In the genomic region with DNA sequence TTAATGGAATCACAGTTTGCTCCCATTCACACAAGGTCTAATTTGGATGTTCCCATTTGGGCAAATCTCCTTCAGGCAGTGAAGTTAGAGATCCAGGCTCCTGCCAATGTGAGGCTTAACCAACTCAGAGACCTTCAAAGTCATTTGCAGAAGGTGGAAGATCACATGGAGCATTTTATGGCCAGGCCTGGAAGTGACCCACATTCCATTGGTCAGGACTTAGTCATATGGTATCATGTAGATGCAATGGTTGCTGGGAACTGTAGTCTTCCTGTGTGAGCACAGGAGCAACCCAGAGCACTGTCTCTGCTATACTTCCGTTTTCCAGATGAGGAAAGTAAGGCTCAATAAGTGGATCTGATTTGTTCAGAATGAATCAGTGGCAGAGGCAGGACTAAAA, we compare ENCODE assay signal across 14 cellular contexts.
DNase-seq lines count a peak whose midpoint lies in the region; ATAC-seq and TF ChIP-seq lines count a peak whose summit lies in the region.
"Had no signal": no experiment of that assay in that cellular context is flagged by ENCODE, and none has a peak within 500 bp of the region (broad histone marks: within the 10 kb centered on the region; RNA-seq: fewer than 3 reads in every experiment).

No MANE protein-coding gene starts in this region.

- H3K36me3 ChIP-seq in Caco-2 (ENCODE audit: control insufficient read depth, insufficient read depth, low read length) (no peaks in the 10 kb centered on the region), body of pancreas (replicated peaks in 1 of 2; ENCODE audit: insufficient read depth in 1 of 2, low read depth in 2 of 2) (no peaks in the 10 kb centered on the region), brain microvascular endothelial cell (replicated peaks) (no peaks in the 10 kb centered on the region)

- peak; percentile 11 to 39 for DNase-seq in Caco-2
- DNase-seq in M059J (ENCODE audit: low read depth): peak; percentile 15
- no peak for DNase-seq in body of pancreas
- no peak for DNase-seq in NCI-H1105 (lab: John Stamatoyannopoulos, UW)
- DNase-seq in brain microvascular endothelial cell: no peak
- DNase-seq: activated naive CD4-positive, alpha-beta T cell; NCI-H187 treated with DMSO at 0.1 percent for 48 hours; T1000 had no signal

- POLR2A ChIA-PET in Caco-2 (lab: Charles Lee): no interaction called here

- ATAC-seq in GM21515 (IDR thresholded peaks at IDR 0.05; ENCODE audit: unreplicated experiment): peak; percentile 52
- peak; percentile 64 for ATAC-seq in body of pancreas
- no peak for ATAC-seq in HG03439 (IDR thresholded peaks at IDR 0.05; ENCODE audit: unreplicated experiment)
- ATAC-seq in HG03378 (IDR thresholded peaks at IDR 0.05; ENCODE audit: unreplicated experiment): no peak

- no peaks in the 10 kb centered on the region for H3K9me3 Mint-ChIP-seq in Caco-2 (ENCODE audit: unreplicated experiment)

- intact Hi-C loops in Caco-2 (cut with micrococcal nuclease; ENCODE audit: unreplicated experiment): no loop called here
- intact Hi-C loops in body of pancreas (cut with DNase I): no loop called here

- H3K9me3 ChIP-seq in Caco-2 (no peaks in the 10 kb centered on the region), body of pancreas (no peaks in the 10 kb centered on the region)

- H3K27ac ChIP-seq in body of pancreas (no peak overlapping the region), brain microvascular endothelial cell (no peak overlapping the region)
- H3K27ac ChIP-seq: HL-60 had no signal

- no peak for TF ChIP-seq POLR2A in body of pancreas (IDR thresholded peaks at IDR 0.05)

- no peak overlapping the region for H3K4me3 ChIP-seq in Caco-2 (ENCODE audit: low read depth, low read length)
- H3K4me3 ChIP-seq in body of pancreas: no peak overlapping the region
- H3K4me3 ChIP-seq in brain microvascular endothelial cell (ENCODE audit: low read depth, low read length): no peak overlapping the region

- BruUV-seq in Caco-2 (replicated peaks; lab: Mats Ljungman, UMichigan): no TSS peak

- H3K27me3 ChIP-seq in Caco-2 (replicated peaks; ENCODE audit: control insufficient read depth, insufficient read depth, low read length) (no peaks in the 10 kb centered on the region), body of pancreas (no peaks in the 10 kb centered on the region), brain microvascular endothelial cell (replicated peaks) (no peaks in the 10 kb centered on the region)

- H3K36me3 Mint-ChIP-seq in Caco-2 (ENCODE audit: insufficient read depth, unreplicated experiment): no peaks in the 10 kb centered on the region

- no peak overlapping the region for H3K27ac Mint-ChIP-seq in Caco-2 (ENCODE audit: unreplicated experiment)
- H3K27ac Mint-ChIP-seq: stimulated activated naive CD8-positive, alpha-beta T cell treated with anti-CD3 and anti-CD28 coated beads, Interleukin-15, Interleukin-2, amounts not matched to agents 100 ng/mL and 50 ng/mL, for 24 hours had no signal

- CTCF ChIA-PET in Caco-2 (lab: Charles Lee): no interaction called here

- H3K4me1 ChIP-seq in Caco-2: no peaks in the 10 kb centered on the region
- no peaks in the 10 kb centered on the region for H3K4me1 ChIP-seq in body of pancreas

- in situ Hi-C loops in brain microvascular endothelial cell (cut with HindIII; ENCODE audit: low pct_ligation_motif_present, low sequenced_read_pairs): no loop called here

- H3K27me3 Mint-ChIP-seq in Caco-2 (ENCODE audit: insufficient read depth, unreplicated experiment): peaks cover 10% of the 10 kb centered on the region

- TF ChIP-seq CTCF in Caco-2 (IDR thresholded peaks at IDR 0.05; ENCODE audit: insufficient read depth in 1 of 2, low read depth in 1 of 2, low read length in 1 of 2, severe bottlenecking in 1 of 2, unreplicated experiment in 1 of 2) (no peak), body of pancreas (IDR thresholded peaks at IDR 0.05) (no peak), brain microvascular endothelial cell (IDR thresholded peaks at IDR 0.05; ENCODE audit: low read depth, low read length, missing control alignments) (no peak)

- WGBS in body of pancreas, 2 donors: 56 to 67% methylated on average over 1 of the region's 1 CpG

- no peak overlapping the region for H3K4me3 Mint-ChIP-seq in Caco-2 (ENCODE audit: unreplicated experiment)
- H3K4me3 Mint-ChIP-seq: central memory CD8-positive, alpha-beta T cell; stimulated activated naive CD8-positive, alpha-beta T cell treated with anti-CD3 and anti-CD28 coated beads, Interleukin-15, Interleukin-2, amounts not matched to agents 100 ng/mL and 50 ng/mL, for 24 hours had no signal

- H3K4me1 Mint-ChIP-seq in Caco-2 (ENCODE audit: low read depth, unreplicated experiment): no peaks in the 10 kb centered on the region
- H3K4me1 Mint-ChIP-seq: central memory CD8-positive, alpha-beta T cell had no signal

Comparison
In these comparisons a context has a peak if more than half of its experiments do, and no peak if none do; other contexts are left out.
1. DNase-seq: peak in Caco-2 (2 of 2) and M059J (single experiment); none in body of pancreas (0 of 4), NCI-H1105 (single experiment) and brain microvascular endothelial cell (single experiment).
2. ATAC-seq: peak in GM21515 (single experiment) and body of pancreas (single experiment); none in HG03439 (single experiment) and HG03378 (single experiment).